Comparison of ENCODE assay signal across 17 cellular contexts in genomic region chr10:125101581-125101980, GRCh38. TPM values are rescaled to one million over a fixed set of nuclear protein-coding genes. Genes with fewer than 3 reads are reported as not detected.
DNase-seq lines count a peak whose midpoint lies in the region; ATAC-seq and TF ChIP-seq lines count a peak whose summit lies in the region.
"Had no signal": no experiment of that assay in that cellular context is flagged by ENCODE, and none has a peak within 500 bp of the region (broad histone marks: within the 10 kb centered on the region; RNA-seq: fewer than 3 reads in every experiment).

No MANE protein-coding gene starts in this region.

- no peak overlapping the region for H3K4ac ChIP-seq in H9 (ENCODE audit: low read depth, low read length)

- no peak overlapping the region for H2BK120ac ChIP-seq in H9 (ENCODE audit: low read depth, low read length, poor library complexity, severe bottlenecking)

- CTCF ChIA-PET in WTC11 (lab: Charles Lee): no interaction called here

- no peak overlapping the region for H3K9ac ChIP-seq in H9 (ENCODE audit: extremely low read depth, insufficient read length, low read length)
- H3K9ac ChIP-seq: SK-N-SH had no signal

- H3K36me3 Mint-ChIP-seq in H9 (ENCODE audit: insufficient read depth in 1 of 3, low read depth in 3 of 3): peaks cover 15 to 59% (median 52%) of the 10 kb centered on the region in 3 experiments; a peak in 6 of 7 replicates
- peaks cover 23% of the 10 kb centered on the region for H3K36me3 Mint-ChIP-seq in WTC11
- no peaks in the 10 kb centered on the region for H3K36me3 Mint-ChIP-seq in immature natural killer cell

- H2BK20ac ChIP-seq in H9 (ENCODE audit: low read depth, low read length, poor library complexity, severe bottlenecking): no peak overlapping the region

- H3K4me3 Mint-ChIP-seq in H9: no peak overlapping the region; a peak in 1 of 5 replicates
- 0 out of 2 replicates have a peak overlapping the region, but pooled peaks have one; percentile 2 for H3K4me3 Mint-ChIP-seq in WTC11
- H3K4me3 Mint-ChIP-seq in immature natural killer cell: peak overlapping the region in 1 of 5 donors; percentile 2
- H3K4me3 Mint-ChIP-seq: CD4-positive, alpha-beta T cell had no signal

- no peak overlapping the region for H3K27ac ChIP-seq in H9 (ENCODE audit: insufficient read length, low read depth, low read length)
- no peak overlapping the region for H3K27ac ChIP-seq in sigmoid colon

- peaks cover 77% of the 10 kb centered on the region; the same call in 1 of the 2 replicates for H3K79me2 ChIP-seq in H9 (ENCODE audit: insufficient read depth, low read length)

- H2AFZ ChIP-seq in H9 (ENCODE audit: low read length): no peak overlapping the region

- no peaks in the 10 kb centered on the region for H3K9me3 Mint-ChIP-seq in H9
- no peaks in the 10 kb centered on the region for H3K9me3 Mint-ChIP-seq in WTC11
- no peaks in the 10 kb centered on the region for H3K9me3 Mint-ChIP-seq in immature natural killer cell
- H3K9me3 Mint-ChIP-seq: CD4-positive, alpha-beta T cell had no signal

- ATAC-seq in WTC11: no peak
- no peak for ATAC-seq in GM18519 (IDR thresholded peaks at IDR 0.05; ENCODE audit: low FRiP score, unreplicated experiment)

- POLR2A ChIA-PET in WTC11 (lab: Charles Lee): no interaction called here

- H3K4me2 ChIP-seq in H9 (ENCODE audit: insufficient read depth, insufficient read length, low read length): no peak overlapping the region
- H3K4me2 ChIP-seq: SK-N-SH had no signal

- DNase-seq in H9 (no peak), WTC11 (ENCODE audit: low spot score) (no peak), immature natural killer cell (no peak), sigmoid colon (peak; percentile 36), AG08396 (ENCODE audit: low spot score) (no peak), HK-2 (ENCODE audit: unreplicated experiment) (no peak)
- no peak for DNase-seq in activated CD8-positive, alpha-beta memory T cell treated with anti-CD3 and anti-CD28 coated beads, Interleukin-2, amount 50 U/mL, for 4 hours
- DNase-seq: CD4-positive, alpha-beta T cell; KG1; NCI-H1436; NCI-H2029 treated with DMSO at 0.1 percent for 48 hours; NCI-H82; SHP77; SK-N-SH had no signal

- no peak overlapping the region for H2BK5ac ChIP-seq in H9 (ENCODE audit: insufficient read length, low read length)

- no peaks in the 10 kb centered on the region for H3K23me2 ChIP-seq in H9 (ENCODE audit: insufficient read length, low read depth, low read length, poor library complexity, severe bottlenecking)

- WGBS in H9 (ENCODE audit: extremely low coverage, insufficient read length, low lambda C conversion rate): no CpG with 5 or more reads among the region's 9 CpGs
- WGBS in sigmoid colon, 2 donors: 83 to 92% methylated on average over 9 of the region's 9 CpGs

- no peak overlapping the region for H4K8ac ChIP-seq in H9 (replicated peaks; ENCODE audit: insufficient read length, low read depth, low read length)

- H3T11ph ChIP-seq in H9 (ENCODE audit: low read length): no peak overlapping the region

- peaks cover 14% of the 10 kb centered on the region for H4K20me1 ChIP-seq in H9 (ENCODE audit: control insufficient read depth, insufficient read depth, insufficient read length)

- H3K27ac Mint-ChIP-seq in H9 (peak overlapping the region; percentile 76 to 92 (median 91); a peak in 4 of 7 replicates), WTC11 (peak overlapping the region; percentile 84), immature natural killer cell (peak overlapping the region; percentile 1 to 82 (median 60))
- H3K27ac Mint-ChIP-seq: CD4-positive, alpha-beta T cell had no signal

- intact Hi-C loops in sigmoid colon (cut with DNase I): no loop called here

- H2BK12ac ChIP-seq in H9 (ENCODE audit: insufficient read length, low read depth, low read length): no peak overlapping the region

- H3K9me3 ChIP-seq in H9 (ENCODE audit: control insufficient read depth, low read depth, low read length) (no peaks in the 10 kb centered on the region), sigmoid colon (no peaks in the 10 kb centered on the region)
- H3K9me3 ChIP-seq: BE2C, HAP-1, SK-N-SH had no signal

- no peak for TF ChIP-seq POLR2A in sigmoid colon (IDR thresholded peaks at IDR 0.05)

- H3K4me1 Mint-ChIP-seq in H9: peaks cover 73 to 84% of the 10 kb centered on the region in 2 experiments
- peaks cover 94% of the 10 kb centered on the region for H3K4me1 Mint-ChIP-seq in WTC11
- peaks cover 94 to 100% of the 10 kb centered on the region in 2 donors for H3K4me1 Mint-ChIP-seq in immature natural killer cell

- H3K79me1 ChIP-seq in H9 (ENCODE audit: insufficient read depth, low read depth, low read length, poor library complexity, severe bottlenecking): peaks cover 3% of the 10 kb centered on the region

- H3K27me3 ChIP-seq in H9 (ENCODE audit: insufficient read depth, low read length) (no peaks in the 10 kb centered on the region), sigmoid colon (no peaks in the 10 kb centered on the region)
- H3K27me3 ChIP-seq: BE2C had no signal

- no peak overlapping the region for H2AK5ac ChIP-seq in H9 (ENCODE audit: insufficient read length, low read length)

- H4K91ac ChIP-seq in H9 (ENCODE audit: insufficient read length, low read depth, low read length): no peak overlapping the region

- H4K5ac ChIP-seq in H9 (ENCODE audit: insufficient read length, low read depth, low read length): no peak overlapping the region

- no peak overlapping the region for H3K23ac ChIP-seq in H9 (ENCODE audit: insufficient read length, low read depth, low read length)

- H3K4me3 ChIP-seq in sigmoid colon: no peak overlapping the region
- H3K4me3 ChIP-seq: HAP-1 had no signal

- H3K18ac ChIP-seq in H9 (ENCODE audit: insufficient read length, low read depth, low read length): no peak overlapping the region

- H3K36me3 ChIP-seq in sigmoid colon: peaks cover 0 to 6% (median 0%) of the 10 kb centered on the region in 4 donors

- TF ChIP-seq EP300 in sigmoid colon (IDR thresholded peaks at IDR 0.05): no peak

- TF ChIP-seq CTCF in H9 (conservative IDR thresholded peaks at IDR 0.05): no peak
- no peak for TF ChIP-seq CTCF in WTC11 (IDR thresholded peaks at IDR 0.05)
- no peak for TF ChIP-seq CTCF in sigmoid colon (IDR thresholded peaks at IDR 0.05)

- H3K14ac ChIP-seq in H9 (ENCODE audit: insufficient read depth, low read length): no peak overlapping the region

- H3K4me1 ChIP-seq in H9 (ENCODE audit: insufficient read depth, low read length) (peaks cover 28% of the 10 kb centered on the region), sigmoid colon (peaks cover 0 to 21% (median 13%) of the 10 kb centered on the region in 4 donors)
- H3K4me1 ChIP-seq: HAP-1 had no signal

- H3K27me3 Mint-ChIP-seq in H9 (ENCODE audit: low read depth) (peaks cover 1% of the 10 kb centered on the region; the same call in 1 of the 2 replicates), WTC11 (ENCODE audit: low read depth) (no peaks in the 10 kb centered on the region), immature natural killer cell (ENCODE audit: low read depth in 3 of 3) (peaks cover 3 to 7% (median 4%) of the 10 kb centered on the region in 3 donors)
- H3K27me3 Mint-ChIP-seq: CD4-positive, alpha-beta T cell had no signal

- H3K56ac ChIP-seq in H9 (ENCODE audit: insufficient read length, low read depth, low read length): no peak overlapping the region

- H2BK15ac ChIP-seq in H9 (ENCODE audit: low read depth, low read length): no peak overlapping the region

TF ChIP-seq in WTC11, 78 proteins besides CTCF, POLR2A, EP300 and RAD21 (continues in another document):
- no peak for TF ChIP-seq ZNF281 (CRISPR knock-in tag; IDR thresholded peaks at IDR 0.05)
- TF ChIP-seq CBFB (CRISPR knock-in tag; IDR thresholded peaks at IDR 0.05; ENCODE audit: low read depth): no peak
- no peak for TF ChIP-seq IRF2 (CRISPR knock-in tag; IDR thresholded peaks at IDR 0.05; ENCODE audit: borderline replicate concordance, low read depth)
- no peak for TF ChIP-seq NR2C2 (CRISPR knock-in tag; IDR thresholded peaks at IDR 0.05)
- no peak for TF ChIP-seq IRF1 (CRISPR knock-in tag; IDR thresholded peaks at IDR 0.05)
- TF ChIP-seq RELA (CRISPR knock-in tag; IDR thresholded peaks at IDR 0.05; ENCODE audit: borderline replicate concordance): no peak
- no peak for TF ChIP-seq ZBTB21 (CRISPR knock-in tag; IDR thresholded peaks at IDR 0.05; ENCODE audit: borderline replicate concordance)
- no peak for TF ChIP-seq ZNF263 (CRISPR knock-in tag; IDR thresholded peaks at IDR 0.05; ENCODE audit: low read depth)
- no peak for TF ChIP-seq ESRRA (CRISPR knock-in tag; IDR thresholded peaks at IDR 0.05; ENCODE audit: borderline replicate concordance)
- TF ChIP-seq TEAD4 (CRISPR knock-in tag; IDR thresholded peaks at IDR 0.05): no peak

RNA-seq across cellular contexts. Expression of gene CTBP2, which starts 58.8 kb away (rescaled TPM):
- total RNA-seq in H9 (2021) (212 and 218 TPM in 2 replicates), WTC11 (2021) (175 to 191 TPM (median 181 TPM) in 3 replicates), sigmoid colon (10 to 100 TPM; 31.2 to 57.1 (median 47.5) TPM)
- polyA plus RNA-seq in immature natural killer cell (100 to 1,000 TPM in 2 of 3 donors, 10 to 100 TPM in 1; 89.8 to 154 (median 131) TPM), sigmoid colon (10 to 100 TPM; 49.9 to 62.4 (median 52.0) TPM)
